ENCODE assay signal across 12 cellular contexts in the genomic region with DNA sequence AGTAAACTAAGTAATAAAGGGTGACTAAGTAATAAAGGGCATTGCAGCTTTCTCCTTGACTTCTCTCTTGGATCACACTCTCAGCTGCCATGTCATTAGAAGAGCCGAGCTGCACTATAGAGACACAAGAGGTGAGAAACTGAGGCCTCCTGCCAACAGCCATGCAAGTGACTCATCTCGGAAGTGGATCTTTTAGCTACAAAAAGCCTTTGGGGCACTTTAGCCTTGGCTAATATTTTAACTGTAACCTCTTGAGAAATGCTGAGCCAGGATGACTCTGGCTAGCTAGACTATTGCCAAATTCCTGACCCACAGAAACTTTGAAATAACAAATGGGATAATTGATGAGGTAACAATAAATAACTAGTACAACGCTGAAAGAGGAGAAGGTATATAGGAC. TPM values are rescaled to one million over a fixed set of nuclear protein-coding genes. Genes with fewer than 3 reads are reported as not detected.
DNase-seq lines count a peak whose midpoint lies in the region; ATAC-seq, FAIRE-seq and TF ChIP-seq lines count a peak whose summit lies in the region.
"Had no signal": no experiment of that assay in that cellular context is flagged by ENCODE, and none has a peak within 500 bp of the region (broad histone marks: within the 10 kb centered on the region; RNA-seq: fewer than 3 reads in every experiment).

No MANE protein-coding gene starts in this region.

- no peak for TF ChIP-seq POLR2A in GM12891 (IDR thresholded peaks at IDR 0.05; ENCODE audit: low read depth, low read length)

- peaks cover 11% of the 10 kb centered on the region for H3K4me1 ChIP-seq in left ventricle myocardium inferior

- no peaks in the 10 kb centered on the region for H3K36me3 Mint-ChIP-seq in type B pancreatic cell
- H3K36me3 Mint-ChIP-seq: naive thymus-derived CD8-positive, alpha-beta T cell had no signal

- peak; percentile 43 to 81 for ATAC-seq in left cardiac atrium
- ATAC-seq in GM19397 (IDR thresholded peaks at IDR 0.05; ENCODE audit: unreplicated experiment) = no peak
- ATAC-seq in HG03280 (IDR thresholded peaks at IDR 0.05; ENCODE audit: unreplicated experiment) = no peak

- H3K4me3 Mint-ChIP-seq in type B pancreatic cell = peak overlapping the region; percentile 57

- peak; percentile 66 for DNase-seq in left cardiac atrium
- no peak for DNase-seq in left ventricle myocardium inferior
- peak; percentile 67 for DNase-seq in SIG-M5 (lab: John Stamatoyannopoulos, UW)
- peak; percentile 93 for DNase-seq in fibroblast of mammary gland (ENCODE audit: low read depth)
- no peak for DNase-seq in type B pancreatic cell (ENCODE audit: extremely low spot score, unreplicated experiment)
- DNase-seq in GM12891 (ENCODE audit: insufficient read length, low spot score) = no peak
- DNase-seq: activated effector memory CD4-positive, alpha-beta T cell treated with Interleukin-2 at 50 U/mL for 16 hours; SW 1271 had no signal

- intact Hi-C loops in left cardiac atrium (cut with DNase I) = loop anchor here in 1 of 2 donors (10.0 kb wide), 1 partner anchor 127 kb away; no protein-coding TSS in a partner anchor
- intact Hi-C loops in left ventricle myocardium inferior (cut with micrococcal nuclease) = no loop called here

- no peak for TF ChIP-seq CTCF in left ventricle myocardium inferior (IDR thresholded peaks at IDR 0.05; ENCODE audit: borderline replicate concordance)
- TF ChIP-seq CTCF in fibroblast of mammary gland (conservative IDR thresholded peaks at IDR 0.05; ENCODE audit: control insufficient read depth, insufficient read depth, low read depth, low read length) = no peak
- TF ChIP-seq CTCF in type B pancreatic cell (conservative IDR thresholded peaks at IDR 0.05) = no peak

- H3K27ac Mint-ChIP-seq in type B pancreatic cell = no peak overlapping the region

- no peaks in the 10 kb centered on the region for H3K27me3 Mint-ChIP-seq in type B pancreatic cell

- peaks cover 10% of the 10 kb centered on the region for H3K4me1 Mint-ChIP-seq in type B pancreatic cell (ENCODE audit: unreplicated experiment)

- H3K27ac ChIP-seq in left ventricle myocardium inferior (replicated peaks) = no peak overlapping the region
- H3K27ac ChIP-seq: BLaER1 had no signal

- H3K4me3 ChIP-seq in left ventricle myocardium inferior = no peak overlapping the region
- H3K4me3 ChIP-seq in fibroblast of mammary gland (ENCODE audit: control insufficient read depth, low read depth, low read length) = no peak overlapping the region
- H3K4me3 ChIP-seq: BLaER1 had no signal

- FAIRE-seq in GM12891 (lab: Jason Lieb, UNC) = no peak

- H3K9me3 ChIP-seq in left ventricle myocardium inferior (replicated peaks) = no peaks in the 10 kb centered on the region
- H3K9me3 ChIP-seq: BLaER1 had no signal

- H3K27me3 ChIP-seq in left ventricle myocardium inferior (ENCODE audit: low read depth) = no peaks in the 10 kb centered on the region
- H3K27me3 ChIP-seq: BLaER1 had no signal

- no peaks in the 10 kb centered on the region for H3K9me3 Mint-ChIP-seq in type B pancreatic cell
- H3K9me3 Mint-ChIP-seq: naive thymus-derived CD8-positive, alpha-beta T cell had no signal

- no peaks in the 10 kb centered on the region for H3K36me3 ChIP-seq in left ventricle myocardium inferior
- H3K36me3 ChIP-seq: BLaER1 had no signal

TF ChIP-seq in GM12891, 5 proteins besides CTCF, POLR2A, EP300 and RAD21:
- no peak for TF ChIP-seq POLR2AphosphoS5 (IDR thresholded peaks at IDR 0.05; ENCODE audit: low read depth, low read length)
- TF ChIP-seq PAX5 (IDR thresholded peaks at IDR 0.05; ENCODE audit: insufficient read depth, low read length, severe bottlenecking) = no peak
- no peak for TF ChIP-seq POU2F2 (IDR thresholded peaks at IDR 0.05; ENCODE audit: low read depth, low read length)
- no peak for TF ChIP-seq TAF1 (IDR thresholded peaks at IDR 0.05; ENCODE audit: low read depth, low read length)
- TF ChIP-seq SPI1 (IDR thresholded peaks at IDR 0.05; ENCODE audit: low read depth, low read length) = no peak
TF ChIP-seq in GM12891: peak in this region for 0.

RNA-seq across cellular contexts. Expression of a gene that starts 1.5 kb away (rescaled TPM):
- total RNA-seq in left cardiac atrium = under 1 TPM in 1 of 2 donors, not detected in 1; 0.32 TPM
- total RNA-seq in left ventricle myocardium inferior = 0.11 TPM
- total RNA-seq in type B pancreatic cell (ENCODE audit: low replicate concordance) = 4.0 and 10.1 TPM in 2 replicates
- polyA plus RNA-seq in GM12891 (2012; ENCODE audit: low read depth, missing spikeins) = 2.9 TPM
- total RNA-seq: naive thymus-derived CD8-positive, alpha-beta T cell had no signal
- polyA plus RNA-seq: naive thymus-derived CD8-positive, alpha-beta T cell had no signal

Comparison
In these comparisons a context has a peak if more than half of its experiments do, and no peak if none do; other contexts are left out.
1. DNase-seq: peak in left cardiac atrium (single experiment), SIG-M5 (single experiment) and fibroblast of mammary gland (single experiment); none in left ventricle myocardium inferior (single experiment), type B pancreatic cell (single experiment) and GM12891 (single experiment).
2. ATAC-seq: peak in left cardiac atrium (2 of 2); none in GM19397 (single experiment) and HG03280 (single experiment).